Comparison of ENCODE assay signal across 22 cellular contexts in genomic region chr11:88329563-88330250, GRCh38. TPM values are rescaled to one million over a fixed set of nuclear protein-coding genes. Genes with fewer than 3 reads are reported as not detected.
DNase-seq lines count a peak whose midpoint lies in the region; ATAC-seq and TF ChIP-seq lines count a peak whose summit lies in the region.
"Had no signal": no experiment of that assay in that cellular context is flagged by ENCODE, and none has a peak within 500 bp of the region (broad histone marks: within the 10 kb centered on the region; RNA-seq: fewer than 3 reads in every experiment).

No MANE protein-coding gene starts in this region.

- H3K4me3 Mint-ChIP-seq in CD4-positive, alpha-beta memory T cell = peak overlapping the region in 5 of 8 donors; percentile 13 to 66 (median 44)
- no peak overlapping the region for H3K4me3 Mint-ChIP-seq in WTC11
- peak overlapping the region; percentile 21 for H3K4me3 Mint-ChIP-seq in natural killer cell treated with Interleukin-12 subunit alpha and Interleukin-12 subunit beta and Interleukin-15 and Interleukin-18, amount 100 ng/mL, for 72 hours
- H3K4me3 Mint-ChIP-seq: activated naive CD4-positive, alpha-beta T cell treated with anti-CD3 and anti-CD28 coated beads, Interleukin-2, amount 50 U/mL, for 24 hours; stimulated activated memory B cell treated with anti-CD40 and anti-IgM and Interleukin-4, amounts not matched to agents 10 μg/mL and 1 μg/mL and 100 μg/mL, for 72 hours had no signal

- peaks cover 92% of the 10 kb centered on the region for H3K4me1 ChIP-seq in CD4-positive, alpha-beta memory T cell (ENCODE audit: insufficient read depth, low read length)

- no peak overlapping the region for H3K27ac ChIP-seq in CD4-positive, alpha-beta memory T cell (ENCODE audit: low read depth, low read length)
- H3K27ac ChIP-seq: cardiac muscle cell, coronary artery, foreskin keratinocyte had no signal

- DNase-seq in CD4-positive, alpha-beta memory T cell = no peak
- DNase-seq in GM12865 (ENCODE audit: low read depth) (peak; percentile 35), WTC11 (ENCODE audit: low spot score) (no peak), T-helper 1 cell (no peak)
- DNase-seq in natural killer cell treated with Interleukin-12 subunit alpha and Interleukin-12 subunit beta and Interleukin-15 and Interleukin-18, amount 100 ng/mL, for 72 hours (ENCODE audit: low spot score) = no peak
- DNase-seq: anterior cingulate cortex; DMS 273 treated with DMSO at 0.1 percent for 48 hours; foreskin keratinocyte; NCI-H146; SK-N-SH; stimulated activated CD4-positive, alpha-beta T cell treated with anti-CD3 and anti-CD28 coated beads, Interleukin-12 subunit alpha, Interleukin-12 subunit beta, amount 100 ng/mL, for 4 hours; stimulated activated CD4-positive, alpha-beta T cell treated with anti-CD3 and anti-CD28 coated beads, Interleukin-4, amount 100 ng/mL, for 24 hours; T-helper 2 cell had no signal

- ATAC-seq in WTC11 (no peak), GM19324 (IDR thresholded peaks at IDR 0.05; ENCODE audit: low FRiP score, unreplicated experiment) (no peak), GM21528 (IDR thresholded peaks at IDR 0.05; ENCODE audit: low FRiP score, unreplicated experiment) (no peak)
- ATAC-seq in natural killer cell treated with Interleukin-12 subunit alpha and Interleukin-12 subunit beta and Interleukin-15 and Interleukin-18, amount 100 ng/mL, for 72 hours = peak in 1 of 2 donors; percentile 20
- ATAC-seq: esophagus mucosa; foreskin keratinocyte; sciatic nerve; stimulated activated memory B cell treated with anti-CD40 and anti-IgM and Interleukin-4, amounts not matched to agents 10 μg/mL and 1 μg/mL and 100 μg/mL, for 72 hours had no signal

- no peaks in the 10 kb centered on the region for H3K27me3 ChIP-seq in CD4-positive, alpha-beta memory T cell (ENCODE audit: insufficient read depth, low read length)
- H3K27me3 ChIP-seq: cardiac muscle cell, foreskin keratinocyte had no signal

- no peak overlapping the region for H3K4me3 ChIP-seq in CD4-positive, alpha-beta memory T cell (ENCODE audit: low read length in 2 of 2)
- H3K4me3 ChIP-seq in GM12865 (ENCODE audit: low read depth, low read length) = no peak overlapping the region
- H3K4me3 ChIP-seq: cardiac muscle cell, coronary artery, lung had no signal

- H3K36me3 ChIP-seq in CD4-positive, alpha-beta memory T cell (ENCODE audit: insufficient read depth, low read length) = peaks cover 38% of the 10 kb centered on the region

- no peaks in the 10 kb centered on the region for H3K27me3 Mint-ChIP-seq in CD4-positive, alpha-beta memory T cell
- H3K27me3 Mint-ChIP-seq in WTC11 (ENCODE audit: low read depth) = no peaks in the 10 kb centered on the region
- H3K27me3 Mint-ChIP-seq in natural killer cell treated with Interleukin-12 subunit alpha and Interleukin-12 subunit beta and Interleukin-15 and Interleukin-18, amount 100 ng/mL, for 72 hours = no peaks in the 10 kb centered on the region
- H3K27me3 Mint-ChIP-seq: activated naive CD4-positive, alpha-beta T cell treated with anti-CD3 and anti-CD28 coated beads, Interleukin-2, amount 50 U/mL, for 24 hours; stimulated activated memory B cell treated with anti-CD40 and anti-IgM and Interleukin-4, amounts not matched to agents 10 μg/mL and 1 μg/mL and 100 μg/mL, for 72 hours had no signal

- CTCF ChIA-PET in CD4-positive, alpha-beta memory T cell (lab: Charles Lee; ENCODE audit: partially characterized antibody) = interaction anchor here (0.6 to 3.6 kb wide), 3 partner anchors 8 to 1180 kb away, joined by 3 to 17 read pairs (median 3); partner anchors contain the start of gene CTSC
- CTCF ChIA-PET in WTC11 (lab: Charles Lee) = interaction anchor here (0.6 to 2.7 kb wide), 5 partner anchors 12 to 971 kb away, joined by 4 to 10 read pairs (median 5); no protein-coding TSS in a partner anchor

- TF ChIP-seq CTCF in GM12865 (IDR thresholded peaks at IDR 0.05; ENCODE audit: insufficient read depth, low read depth, low read length, missing control alignments) = no peak
- TF ChIP-seq CTCF in WTC11 (IDR thresholded peaks at IDR 0.05) = no peak

- H3K9me3 ChIP-seq in CD4-positive, alpha-beta memory T cell (ENCODE audit: control insufficient read depth in 1 of 2, low read length in 2 of 2) = no peaks in the 10 kb centered on the region
- H3K9me3 ChIP-seq: SK-N-SH had no signal

- H3K4me1 Mint-ChIP-seq in CD4-positive, alpha-beta memory T cell = peaks cover 64 to 95% (median 80%) of the 10 kb centered on the region in 4 donors
- peaks cover 88% of the 10 kb centered on the region for H3K4me1 Mint-ChIP-seq in WTC11
- H3K4me1 Mint-ChIP-seq in natural killer cell treated with Interleukin-12 subunit alpha and Interleukin-12 subunit beta and Interleukin-15 and Interleukin-18, amount 100 ng/mL, for 72 hours (ENCODE audit: low read depth in 2 of 2) = peaks cover 53 to 78% of the 10 kb centered on the region in 2 donors

- H3K9me3 Mint-ChIP-seq in CD4-positive, alpha-beta memory T cell = no peaks in the 10 kb centered on the region
- H3K9me3 Mint-ChIP-seq in WTC11 = no peaks in the 10 kb centered on the region
- H3K9me3 Mint-ChIP-seq in natural killer cell treated with Interleukin-12 subunit alpha and Interleukin-12 subunit beta and Interleukin-15 and Interleukin-18, amount 100 ng/mL, for 72 hours = no peaks in the 10 kb centered on the region
- H3K9me3 Mint-ChIP-seq: activated naive CD4-positive, alpha-beta T cell treated with anti-CD3 and anti-CD28 coated beads, Interleukin-2, amount 50 U/mL, for 24 hours; stimulated activated memory B cell treated with anti-CD40 and anti-IgM and Interleukin-4, amounts not matched to agents 10 μg/mL and 1 μg/mL and 100 μg/mL, for 72 hours had no signal

- intact Hi-C loops in CD4-positive, alpha-beta memory T cell (cut with micrococcal nuclease) = loop anchor here (10.0 kb wide), 1 partner anchor 1895 kb away; the partner anchor contains the start of gene CHORDC1

- H3K27ac Mint-ChIP-seq in CD4-positive, alpha-beta memory T cell = peak overlapping the region in 4 of 7 donors; percentile 22 to 80 (median 35)
- H3K27ac Mint-ChIP-seq in WTC11 = peak overlapping the region; percentile 88
- H3K27ac Mint-ChIP-seq in natural killer cell treated with Interleukin-12 subunit alpha and Interleukin-12 subunit beta and Interleukin-15 and Interleukin-18, amount 100 ng/mL, for 72 hours = peak overlapping the region; percentile 70 to 92
- H3K27ac Mint-ChIP-seq: activated naive CD4-positive, alpha-beta T cell treated with anti-CD3 and anti-CD28 coated beads, Interleukin-2, amount 50 U/mL, for 24 hours had no signal

- POLR2A ChIA-PET in CD4-positive, alpha-beta memory T cell (lab: Charles Lee; ENCODE audit: partially characterized antibody) = interaction anchor here (0.6 to 5.7 kb wide), 2 partner anchors 7 to 13 kb away, joined by 3 to 64 read pairs; partner anchors contain the start of gene CTSC
- POLR2A ChIA-PET in WTC11 (lab: Charles Lee) = interaction anchor here (0.6 to 1.2 kb wide), 2 partner anchors 49 to 306 kb away, joined by 3 to 7 read pairs; no protein-coding TSS in a partner anchor

- H3K36me3 Mint-ChIP-seq in CD4-positive, alpha-beta memory T cell = peaks cover 54 to 81% of the 10 kb centered on the region in 2 donors
- peaks cover 77% of the 10 kb centered on the region for H3K36me3 Mint-ChIP-seq in WTC11
- peaks cover 51% of the 10 kb centered on the region for H3K36me3 Mint-ChIP-seq in natural killer cell treated with Interleukin-12 subunit alpha and Interleukin-12 subunit beta and Interleukin-15 and Interleukin-18, amount 100 ng/mL, for 72 hours

TF ChIP-seq in WTC11, 78 proteins besides CTCF, POLR2A, EP300 and RAD21:
- no peak for TF ChIP-seq GABPB1 (CRISPR knock-in tag; IDR thresholded peaks at IDR 0.05)
- TF ChIP-seq ZNF425 (CRISPR knock-in tag; conservative IDR thresholded peaks at IDR 0.05) = peak; percentile 60; the same call in 1 of the 2 replicates

RNA-seq across cellular contexts. Expression of gene CTSC, which starts 7.8 kb away (rescaled TPM):
- total RNA-seq in CD4-positive, alpha-beta memory T cell = 10 to 100 TPM; 57.1 to 60.0 TPM
- 100 to 1,000 TPM; 139 to 161 TPM for polyA plus RNA-seq in CD4-positive, alpha-beta memory T cell
- 269 to 299 TPM (median 293 TPM) in 3 replicates for total RNA-seq in WTC11 (2021)
- total RNA-seq in natural killer cell treated with Interleukin-12 subunit alpha and Interleukin-12 subunit beta and Interleukin-15 and Interleukin-18, amount 100 ng/mL, for 72 hours = 100 to 1,000 TPM; 213 to 381 TPM

Comparison
In these comparisons a context has a peak if more than half of its experiments do, and no peak if none do; other contexts are left out.
1. H3K27ac Mint-ChIP-seq: peak in every context shown above with its lines; median percentile 88 in WTC11; 81 in natural killer cell treated with Interleukin-12 subunit alpha and Interleukin-12 subunit beta and Interleukin-15 and Interleukin-18, amount 100 ng/mL, for 72 hours; 35 in CD4-positive, alpha-beta memory T cell.